Comparison of ENCODE assay signal across 20 cellular contexts in genomic region chr14:100851946-100852620, GRCh38. TPM values are rescaled to one million over a fixed set of nuclear protein-coding genes. Genes with fewer than 3 reads are reported as not detected.
"Had no signal": no experiment of that assay in that cellular context is flagged by ENCODE, and none has a peak within 500 bp of the region (broad histone marks: within the 10 kb centered on the region; RNA-seq: fewer than 3 reads in every experiment).

No MANE protein-coding gene starts in this region.

- H3K4me3 ChIP-seq: smooth muscle cell, upper lobe of right lung had no signal

- H3K4me1 Mint-ChIP-seq: activated B cell treated with CpG ODN at 0.5 μM for 24 hours; activated naive CD8-positive, alpha-beta T cell treated with anti-CD3 and anti-CD28 coated beads for 36 hours; stimulated activated naive CD8-positive, alpha-beta T cell treated with anti-CD3 and anti-CD28 coated beads, Interleukin-15, amount 100 ng/mL, for 72 hours had no signal

- H3K9me3 Mint-ChIP-seq: activated B cell treated with CpG ODN at 0.5 μM for 24 hours; activated CD8-positive, alpha-beta T cell treated with anti-CD3 and anti-CD28 coated beads for 36 hours; activated naive CD8-positive, alpha-beta T cell treated with anti-CD3 and anti-CD28 coated beads for 36 hours; effector memory CD8-positive, alpha-beta T cell; naive thymus-derived CD4-positive, alpha-beta T cell; stimulated activated naive CD8-positive, alpha-beta T cell treated with anti-CD3 and anti-CD28 coated beads, Interleukin-15, amount 100 ng/mL, for 72 hours; T-helper 2 cell treated with Interferon-gamma antibody and Interleukin-4, amounts not matched to agents 5 μg/mL and 100 μg/mL, for 36 hours had no signal

- H3K4me1 ChIP-seq: upper lobe of right lung had no signal

- H3K27me3 Mint-ChIP-seq: activated B cell treated with CpG ODN at 0.5 μM for 24 hours; activated CD8-positive, alpha-beta T cell treated with anti-CD3 and anti-CD28 coated beads for 36 hours; activated naive CD8-positive, alpha-beta T cell treated with anti-CD3 and anti-CD28 coated beads for 36 hours; naive thymus-derived CD4-positive, alpha-beta T cell; stimulated activated naive CD8-positive, alpha-beta T cell treated with anti-CD3 and anti-CD28 coated beads, Interleukin-15, amount 100 ng/mL, for 72 hours had no signal

- H3K36me3 Mint-ChIP-seq: activated naive CD8-positive, alpha-beta T cell treated with anti-CD3 and anti-CD28 coated beads for 36 hours; naive thymus-derived CD4-positive, alpha-beta T cell had no signal

- H3K36me3 ChIP-seq: upper lobe of right lung had no signal

- H3K27ac Mint-ChIP-seq: activated B cell treated with CpG ODN at 0.5 μM for 24 hours; activated CD8-positive, alpha-beta T cell treated with anti-CD3 and anti-CD28 coated beads for 36 hours; activated naive CD8-positive, alpha-beta T cell treated with anti-CD3 and anti-CD28 coated beads for 36 hours; stimulated activated naive CD8-positive, alpha-beta T cell treated with anti-CD3 and anti-CD28 coated beads, Interleukin-15, amount 100 ng/mL, for 72 hours; T-helper 2 cell treated with Interferon-gamma antibody and Interleukin-4, amounts not matched to agents 5 μg/mL and 100 μg/mL, for 36 hours had no signal

- DNase-seq: activated B cell treated with CpG ODN at 0.5 μM for 24 hours; activated CD4-positive, alpha-beta T cell treated with anti-CD3 and anti-CD28 coated beads for 48 hours; activated CD8-positive, alpha-beta T cell treated with anti-CD3 and anti-CD28 coated beads for 36 hours; activated gamma-delta T cell treated with Interleukin-2 at 50 U/mL for 16 hours; activated naive CD8-positive, alpha-beta T cell treated with anti-CD3 and anti-CD28 coated beads for 36 hours; activated T-cell treated with anti-CD3 and anti-CD28 coated beads, Interleukin-2, amount 50 U/mL, for 48 hours; brain microvascular endothelial cell; cerebellar nuclear complex; dermis blood vessel endothelial cell; effector memory CD8-positive, alpha-beta T cell; left colon; naive thymus-derived CD4-positive, alpha-beta T cell; stimulated activated naive CD8-positive, alpha-beta T cell treated with anti-CD3 and anti-CD28 coated beads, Interleukin-15, amount 100 ng/mL, for 72 hours; upper lobe of right lung had no signal

- H3K4me3 Mint-ChIP-seq: activated B cell treated with CpG ODN at 0.5 μM for 24 hours; activated CD8-positive, alpha-beta T cell treated with anti-CD3 and anti-CD28 coated beads for 36 hours; activated naive CD8-positive, alpha-beta T cell treated with anti-CD3 and anti-CD28 coated beads for 36 hours; effector memory CD8-positive, alpha-beta T cell; naive thymus-derived CD4-positive, alpha-beta T cell; stimulated activated naive CD8-positive, alpha-beta T cell treated with anti-CD3 and anti-CD28 coated beads, Interleukin-15, amount 100 ng/mL, for 72 hours; T-helper 2 cell treated with Interferon-gamma antibody and Interleukin-4, amounts not matched to agents 5 μg/mL and 100 μg/mL, for 36 hours had no signal

- H3K9me3 ChIP-seq: upper lobe of right lung had no signal

- H3K27ac ChIP-seq: brain microvascular endothelial cell, epithelial cell of prostate, upper lobe of right lung had no signal

- H3K27me3 ChIP-seq: brain microvascular endothelial cell, upper lobe of right lung had no signal

RNA-seq across cellular contexts. Expression of gene MEG3, which starts 26.2 kb away (rescaled TPM):
- total RNA-seq: activated B cell treated with CpG ODN at 0.5 μM for 24 hours; activated CD8-positive, alpha-beta T cell treated with anti-CD3 and anti-CD28 coated beads for 36 hours; smooth muscle cell had no signal
- polyA plus RNA-seq: naive thymus-derived CD4-positive, alpha-beta T cell; smooth muscle cell had no signal

RNA-seq across cellular contexts. Expression of gene RTL1, which starts 51.4 kb away (rescaled TPM):
- total RNA-seq: activated B cell treated with CpG ODN at 0.5 μM for 24 hours; activated CD8-positive, alpha-beta T cell treated with anti-CD3 and anti-CD28 coated beads for 36 hours; activated naive CD8-positive, alpha-beta T cell treated with anti-CD3 and anti-CD28 coated beads for 36 hours; dermis blood vessel endothelial cell; frontal cortex; left colon; mononuclear cell; naive thymus-derived CD4-positive, alpha-beta T cell; temporal lobe; upper lobe of right lung had no signal
- polyA plus RNA-seq: naive thymus-derived CD4-positive, alpha-beta T cell had no signal
